In genomic region chr2:7788736-7789135, GRCh38 we compare ENCODE assay signal across 22 cellular contexts.
"Had no signal": no experiment of that assay in that cellular context is flagged by ENCODE, and none has a peak within 500 bp of the region (broad histone marks: within the 10 kb centered on the region; RNA-seq: fewer than 3 reads in every experiment).

No MANE protein-coding gene starts in this region.

- FAIRE-seq: colon, small intestine had no signal

- H3K27ac ChIP-seq: epithelial cell of prostate, gastrocnemius medialis, neural progenitor cell, ovary, tibial nerve, upper lobe of right lung had no signal

- H3K36me3 ChIP-seq: gastrocnemius medialis, neural progenitor cell, ovary, tibial nerve, upper lobe of right lung had no signal

- DNase-seq: cerebellar nuclear complex; effector memory CD8-positive, alpha-beta T cell; gastrocnemius medialis; glutamatergic neuron; islet precursor cell; left colon; left ventricle myocardium superior; mesenchymal stem cell; midbrain; nucleus accumbens; ovary; right cardiac atrium; small intestine; stimulated activated CD4-positive, alpha-beta T cell treated with anti-CD3 and anti-CD28 coated beads, Interleukin-2, amount 100 ng/mL, for 48 hours; stimulated activated naive CD4-positive, alpha-beta T cell treated with Interleukin-2 at 50 U/mL for 16 hours; upper lobe of right lung had no signal

- H3K9ac ChIP-seq: neural progenitor cell had no signal

- H3K4me2 ChIP-seq: neural progenitor cell had no signal

- H3K27me3 ChIP-seq: gastrocnemius medialis, neural progenitor cell, ovary, tibial nerve, upper lobe of right lung had no signal

- H3K4me1 ChIP-seq: gastrocnemius medialis, neural progenitor cell, tibial nerve, upper lobe of right lung had no signal

- H3K9me3 ChIP-seq: gastrocnemius medialis, ovary, tibial nerve, upper lobe of right lung had no signal

- ATAC-seq: effector memory CD8-positive, alpha-beta T cell; gastrocnemius medialis; left colon; left ventricle myocardium superior; natural killer cell treated with Interleukin-12 subunit alpha and Interleukin-12 subunit beta and Interleukin-15 and Interleukin-18, amount 100 ng/mL, for 72 hours; right cardiac atrium; upper lobe of right lung had no signal

- H2AFZ ChIP-seq: neural progenitor cell had no signal

- H3K4me3 ChIP-seq: gastrocnemius medialis, lung, neural progenitor cell, ovary, tibial nerve, upper lobe of right lung had no signal
